9 cellular contexts compared by ENCODE assay signal in the genomic region with DNA sequence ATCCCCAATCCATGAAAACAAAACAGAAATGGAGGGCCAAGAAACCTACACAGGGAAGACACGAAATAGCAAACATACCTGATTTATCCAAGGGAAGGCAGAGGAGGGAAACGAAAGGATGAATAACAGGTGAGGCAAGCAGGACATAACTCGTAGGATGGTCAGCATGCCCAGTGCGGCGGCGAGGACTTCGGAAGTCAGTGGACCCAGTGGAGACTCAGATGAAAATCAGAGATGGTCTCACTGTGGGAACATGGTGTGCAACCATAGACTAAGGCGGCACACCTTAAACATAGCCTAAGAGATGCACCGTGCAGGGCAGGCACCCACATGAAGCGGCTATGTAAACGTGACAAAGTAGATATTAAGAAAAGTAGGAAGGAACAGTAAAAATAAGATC.
"Had no signal": no experiment of that assay in that cellular context is flagged by ENCODE, and none has a peak within 500 bp of the region (broad histone marks: within the 10 kb centered on the region; RNA-seq: fewer than 3 reads in every experiment).

No MANE protein-coding gene starts in this region.

- H3K9ac ChIP-seq: GM23248 had no signal

- H3K4me3 Mint-ChIP-seq: HFFc6, IgD-negative memory B cell had no signal

- H3K4me1 ChIP-seq: HAP-1 had no signal

- DNase-seq: GM23248, GOT3, H7, HFFc6, KBM-7 had no signal

- H3K27me3 Mint-ChIP-seq: IgD-negative memory B cell had no signal

- H3K27ac Mint-ChIP-seq: HFFc6, IgD-negative memory B cell had no signal

- H3K4me3 ChIP-seq: GM23248, HAP-1 had no signal

- H3K36me3 ChIP-seq: HAP-1 had no signal

- H2AFZ ChIP-seq: GM23248 had no signal

- ATAC-seq: HCT116, HepG2 had no signal

- H3K9me3 ChIP-seq: HAP-1 had no signal

- H3K27ac ChIP-seq: GM23248 had no signal
